ENCODE assay signal across 32 cellular contexts in the genomic region with DNA sequence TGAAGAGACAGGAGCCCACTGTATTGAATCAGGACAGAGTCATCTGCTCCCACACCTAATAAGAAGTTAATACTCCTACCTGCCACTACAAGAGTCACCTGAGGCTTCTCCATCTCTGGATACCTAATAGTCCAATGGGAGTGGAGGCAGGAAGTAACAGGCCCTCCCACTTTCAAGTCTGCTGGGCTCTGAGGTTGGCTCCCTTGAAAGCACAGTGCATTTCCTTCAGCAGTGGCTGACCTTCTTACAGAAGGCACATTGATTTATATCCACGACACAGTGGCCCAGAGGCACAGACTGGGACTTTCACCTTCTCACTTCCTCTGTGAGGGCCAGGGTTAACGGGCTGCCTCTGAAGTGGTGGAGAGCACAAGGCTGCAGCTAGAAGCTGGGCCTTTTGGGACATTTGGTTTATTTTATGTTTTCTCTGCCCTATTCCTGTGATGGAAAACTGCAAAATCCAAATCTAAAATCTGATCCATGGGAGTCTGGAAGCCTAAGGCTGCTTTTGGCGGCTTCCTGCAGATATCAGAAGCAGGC. TPM values are rescaled to one million over a fixed set of nuclear protein-coding genes. Genes with fewer than 3 reads are reported as not detected.
"Had no signal": no experiment of that assay in that cellular context is flagged by ENCODE, and none has a peak within 500 bp of the region (broad histone marks: within the 10 kb centered on the region; RNA-seq: fewer than 3 reads in every experiment).

No MANE protein-coding gene starts in this region.

- H3K27me3 ChIP-seq: cardiac muscle cell, foreskin keratinocyte, thyroid gland had no signal

- H3K9me3 ChIP-seq: thyroid gland had no signal

- H3K4me3 ChIP-seq: cardiac muscle cell, left lung, thyroid gland had no signal

- H3K27ac Mint-ChIP-seq: activated CD4-positive, alpha-beta memory T cell treated with anti-CD3 and anti-CD28 coated beads for 36 hours; activated naive CD8-positive, alpha-beta T cell treated with anti-CD3 and anti-CD28 coated beads for 36 hours; activated T-helper 1 cell treated with anti-CD3 and anti-CD28 coated beads, Interleukin-12 subunit alpha, Interleukin-12 subunit beta, Interleukin-2, Interleukin-4 antibody, amounts not matched to agents 30 ng/mL and 10 ng/mL and 1 ng/mL, durations not matched to agents 14 hours and 24 hours and 36 hours; nephron; progenitor cell of endocrine pancreas had no signal

- H3K27me3 Mint-ChIP-seq: progenitor cell of endocrine pancreas had no signal

- H3K4me3 Mint-ChIP-seq: activated CD4-positive, alpha-beta memory T cell treated with anti-CD3 and anti-CD28 coated beads for 36 hours; activated naive CD8-positive, alpha-beta T cell treated with anti-CD3 and anti-CD28 coated beads for 36 hours; activated T-helper 1 cell treated with anti-CD3 and anti-CD28 coated beads, Interleukin-12 subunit alpha, Interleukin-12 subunit beta, Interleukin-2, Interleukin-4 antibody, amounts not matched to agents 30 ng/mL and 10 ng/mL and 1 ng/mL, durations not matched to agents 14 hours and 24 hours and 36 hours; effector memory CD8-positive, alpha-beta T cell; nephron had no signal

- H3K27ac ChIP-seq: cardiac muscle cell, epithelial cell of prostate, foreskin keratinocyte, left lung, thyroid gland, WERI-Rb-1 had no signal

- H3K36me3 Mint-ChIP-seq: activated CD4-positive, alpha-beta memory T cell treated with anti-CD3 and anti-CD28 coated beads for 36 hours; activated naive CD8-positive, alpha-beta T cell treated with anti-CD3 and anti-CD28 coated beads for 36 hours had no signal

- ATAC-seq: effector memory CD8-positive, alpha-beta T cell; foreskin keratinocyte; left lung had no signal

- DNase-seq: activated CD4-positive, alpha-beta memory T cell treated with anti-CD3 and anti-CD28 coated beads for 36 hours; activated CD4-positive, alpha-beta T cell treated with anti-CD3 and anti-CD28 coated beads for 1 hour; activated gamma-delta T cell treated with Interleukin-2 at 50 U/mL for 16 hours; activated naive CD8-positive, alpha-beta T cell treated with anti-CD3 and anti-CD28 coated beads for 36 hours; activated T-cell treated with anti-CD3 and anti-CD28 coated beads for 4 hours; amygdala; dermis blood vessel endothelial cell; effector memory CD8-positive, alpha-beta T cell; foreskin keratinocyte; glutamatergic neuron; hippocampal formation; islet precursor cell; left lung; midbrain; nucleus accumbens; stimulated activated CD4-positive, alpha-beta T cell treated with anti-CD3 and anti-CD28 coated beads, Interleukin-12 subunit alpha, Interleukin-12 subunit beta, amount 100 ng/mL, for 4 hours; stimulated activated CD4-positive, alpha-beta T cell treated with anti-CD3 and anti-CD28 coated beads, Interleukin-1b, Interleukin-23, amount 100 ng/mL, for 48 hours; stimulated activated CD8-positive, alpha-beta memory T cell treated with anti-CD3 and anti-CD28 coated beads, Interleukin-4, amount 100 ng/mL, for 48 hours; stimulated activated naive CD4-positive, alpha-beta T cell treated with Interleukin-2 at 50 U/mL for 16 hours; thyroid gland; WERI-Rb-1 had no signal

- H3K9me3 Mint-ChIP-seq: activated CD4-positive, alpha-beta memory T cell treated with anti-CD3 and anti-CD28 coated beads for 36 hours; activated naive CD8-positive, alpha-beta T cell treated with anti-CD3 and anti-CD28 coated beads for 36 hours; activated T-helper 1 cell treated with anti-CD3 and anti-CD28 coated beads, Interleukin-12 subunit alpha, Interleukin-12 subunit beta, Interleukin-2, Interleukin-4 antibody, amounts not matched to agents 30 ng/mL and 10 ng/mL and 1 ng/mL, durations not matched to agents 14 hours and 24 hours and 36 hours; effector memory CD8-positive, alpha-beta T cell had no signal

- H3K36me3 ChIP-seq: cardiac muscle cell, left lung, thyroid gland, WERI-Rb-1 had no signal

- H3K4me1 ChIP-seq: foreskin keratinocyte, left lung, thyroid gland had no signal

RNA-seq across cellular contexts. Expression of a gene that starts 38.1 kb away (rescaled TPM):
- total RNA-seq: activated T-helper 1 cell treated with anti-CD3 and anti-CD28 coated beads, Interleukin-12 subunit alpha, Interleukin-12 subunit beta, Interleukin-2, Interleukin-4 antibody, amounts not matched to agents 30 ng/mL and 10 ng/mL and 1 ng/mL, durations not matched to agents 14 hours and 24 hours and 36 hours; cardiac muscle cell; chondrocyte; dermis blood vessel endothelial cell; fibroblast of lung; foreskin keratinocyte; left lung; lung microvascular endothelial cell; progenitor cell of endocrine pancreas; subcutaneous adipose tissue; T-helper 2 cell treated with Interferon-gamma antibody and Interleukin-4, amounts not matched to agents 100 ng/mL and 5 ng/mL, for 36 hours; thyroid gland; ureter had no signal
- polyA plus RNA-seq: cardiac muscle cell, fibroblast of lung, foreskin keratinocyte had no signal
